Comparison of ENCODE assay signal across 16 cellular contexts in genomic region chr1:206691604-206692003, GRCh38. TPM values are rescaled to one million over a fixed set of nuclear protein-coding genes. Genes with fewer than 3 reads are reported as not detected.
DNase-seq lines count a peak whose midpoint lies in the region; ATAC-seq and TF ChIP-seq lines count a peak whose summit lies in the region.
"Had no signal": no experiment of that assay in that cellular context is flagged by ENCODE, and none has a peak within 500 bp of the region (broad histone marks: within the 10 kb centered on the region; RNA-seq: fewer than 3 reads in every experiment).

No MANE protein-coding gene starts in this region.

- H3K27me3 ChIP-seq in heart left ventricle (no peaks in the 10 kb centered on the region), vagina (no peaks in the 10 kb centered on the region)
- H3K27me3 ChIP-seq: SJCRH30, suprapubic skin had no signal

- peak overlapping the region in 5 of 12 donors; percentile 7 to 17 (median 12) for H3K4me3 ChIP-seq in heart left ventricle
- H3K4me3 ChIP-seq in vagina: no peak overlapping the region
- H3K4me3 ChIP-seq: SJCRH30, suprapubic skin had no signal

- WGBS in heart left ventricle, 4 donors: 25 to 35% (median 32%) methylated on average over 8 of the region's 8 CpGs

- peaks cover 0 to 18% (median 7%) of the 10 kb centered on the region in 9 donors for H3K36me3 ChIP-seq in heart left ventricle
- no peaks in the 10 kb centered on the region for H3K36me3 ChIP-seq in vagina

- no peak for DNase-seq in Right ventricle myocardium inferior (ENCODE audit: missing footprints)
- no peak for DNase-seq in cardiac septum (ENCODE audit: low spot score)
- DNase-seq in heart left ventricle: peak in 2 of 5 donors; percentile 60 to 68
- DNase-seq in nephron progenitor cell: no peak
- no peak for DNase-seq in vagina (ENCODE audit: extremely low spot score in 2 of 2)
- no peak for DNase-seq in NCI-H345 treated with DMSO at 0.1 percent for 48 hours (lab: John Stamatoyannopoulos, UW; ENCODE audit: unreplicated experiment)
- DNase-seq in activated CD8-positive, alpha-beta memory T cell treated with anti-CD3 and anti-CD28 coated beads for 24 hours: no peak
- DNase-seq: activated T-cell treated with anti-CD3 and anti-CD28 coated beads, Interleukin-2, amount 50 U/mL, for 1 hour; DND-41; MM.1S; NCI-H446 treated with DMSO at 0.1 percent for 48 hours; stimulated activated CD4-positive, alpha-beta T cell treated with anti-CD3 and anti-CD28 coated beads, Interleukin-4, amount 100 ng/mL, for 4 hours had no signal

- H3K9me3 ChIP-seq in heart left ventricle: no peaks in the 10 kb centered on the region
- no peaks in the 10 kb centered on the region for H3K9me3 ChIP-seq in vagina
- H3K9me3 ChIP-seq: SJCRH30, suprapubic skin had no signal

- peaks cover 100% of the 10 kb centered on the region for H3K4me1 Mint-ChIP-seq in nephron progenitor cell

- no peaks in the 10 kb centered on the region for H3K9me3 Mint-ChIP-seq in nephron progenitor cell

- no peaks in the 10 kb centered on the region for H3K27me3 Mint-ChIP-seq in nephron progenitor cell (ENCODE audit: low read depth, poor library complexity)

- peak overlapping the region; percentile 35 for H3K4me3 Mint-ChIP-seq in nephron progenitor cell

- TF ChIP-seq POLR2A in heart left ventricle (IDR thresholded peaks at IDR 0.05) (no peak), vagina (IDR thresholded peaks at IDR 0.05) (no peak)

- no peak for TF ChIP-seq CTCF in heart left ventricle (IDR thresholded peaks at IDR 0.05)
- no peak for TF ChIP-seq CTCF in nephron progenitor cell (IDR thresholded peaks at IDR 0.05)
- TF ChIP-seq CTCF in vagina (IDR thresholded peaks at IDR 0.05): no peak

- no peak overlapping the region for H3K27ac Mint-ChIP-seq in nephron progenitor cell

- peak; percentile 24 for ATAC-seq in Right ventricle myocardium inferior
- ATAC-seq in heart left ventricle: peak; percentile 6 to 25 (median 11)
- ATAC-seq in GM19351 (IDR thresholded peaks at IDR 0.05; ENCODE audit: unreplicated experiment): no peak

- H3K36me3 Mint-ChIP-seq in nephron progenitor cell (ENCODE audit: low read depth): peaks cover 12% of the 10 kb centered on the region

- H3K27ac ChIP-seq in heart left ventricle (peak overlapping the region; percentile 79 to 99 (median 96)), vagina (peak overlapping the region; percentile 53)
- H3K27ac ChIP-seq: SJCRH30, suprapubic skin, VCaP had no signal

- intact Hi-C loops in Right ventricle myocardium inferior (cut with DNase I): loop anchor here (2.0 to 10.0 kb wide), 2 partner anchors 33 to 1123 kb away; no protein-coding TSS in a partner anchor
- intact Hi-C loops in cardiac septum (cut with DNase I): no loop called here
- intact Hi-C loops in heart left ventricle (cut with DNase I): loop anchor here in 3 of 10 donors (2.0 to 5.0 kb wide), 5 partner anchors 27 to 36 kb away; no protein-coding TSS in a partner anchor
- intact Hi-C loops in vagina (cut with DNase I): no loop called here

- H3K4me1 ChIP-seq in heart left ventricle: peaks cover 30 to 100% (median 98%) of the 10 kb centered on the region in 12 donors
- peaks cover 100% of the 10 kb centered on the region for H3K4me1 ChIP-seq in vagina

RNA-seq across cellular contexts. Expression of gene MAPKAPK2, which starts 6.9 kb away (rescaled TPM):
- 214 TPM for total RNA-seq in Right ventricle myocardium inferior
- 242 TPM for total RNA-seq in cardiac septum
- total RNA-seq in heart left ventricle: 100 to 1,000 TPM; 163 to 327 (median 223) TPM
- polyA plus RNA-seq in heart left ventricle: 100 to 1,000 TPM; 126 to 227 TPM
- 51.1 TPM for total RNA-seq in vagina

RNA-seq across cellular contexts. Expression of gene DYRK3, which starts 56.3 kb away (rescaled TPM):
- total RNA-seq in Right ventricle myocardium inferior (21.9 TPM), cardiac septum (11.3 TPM), heart left ventricle (10 to 100 TPM; 11.2 to 32.5 (median 15.9) TPM), vagina (5.9 TPM)
- polyA plus RNA-seq in heart left ventricle: 10 to 100 TPM in 1 of 2 donors, 1 to 10 TPM in 1; 6.5 to 26.0 TPM
